27 cellular contexts compared by ENCODE assay signal in the genomic region with DNA sequence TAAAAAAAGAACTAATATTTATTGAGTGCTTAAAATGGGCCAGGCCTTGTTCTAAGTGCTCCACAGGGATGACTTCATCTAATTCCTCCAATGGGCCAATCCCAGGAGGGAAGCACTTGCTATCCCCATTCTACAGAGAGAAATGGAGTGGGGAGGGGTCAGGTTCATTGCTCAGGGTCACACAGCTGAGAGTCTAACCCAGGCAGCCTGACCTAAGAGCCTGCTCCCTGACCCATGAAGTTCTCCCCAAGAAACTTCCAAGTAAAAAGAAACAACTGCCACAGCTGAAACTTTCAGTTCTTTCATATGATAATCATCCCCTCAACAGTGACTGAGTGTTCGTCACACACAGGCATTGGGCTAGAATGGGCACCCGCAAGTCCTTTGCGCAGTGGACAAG. TPM values are rescaled to one million over a fixed set of nuclear protein-coding genes. Genes with fewer than 3 reads are reported as not detected.
A peak's percentile ranks its signal among the peaks of the same experiment; 100 is the strongest.
DNase-seq lines count a peak whose midpoint lies in the region; ATAC-seq, FAIRE-seq and TF ChIP-seq lines count a peak whose summit lies in the region.
"Had no signal": no experiment of that assay in that cellular context is flagged by ENCODE, and none has a peak within 500 bp of the region (broad histone marks: within the 10 kb centered on the region; RNA-seq: fewer than 3 reads in every experiment).

No MANE protein-coding gene starts in this region.

- H4K91ac ChIP-seq in H1 (replicated peaks; ENCODE audit: insufficient read length, low read length): no peak overlapping the region

- no peak overlapping the region for H3K56ac ChIP-seq in H1 (replicated peaks; ENCODE audit: insufficient read length, low read depth, low read length)

- no peak overlapping the region for H2AFZ ChIP-seq in H1 (ENCODE audit: low read length)

- H3K18ac ChIP-seq in H1 (ENCODE audit: extremely low read depth, low read length): no peak overlapping the region

- TF ChIP-seq CTCF in H1 (IDR thresholded peaks at IDR 0.05; ENCODE audit: control extremely low read depth in 1 of 3, insufficient read depth in 1 of 3, low read depth in 1 of 3, low read length in 3 of 3) (no peak), neural crest cell (conservative IDR thresholded peaks at IDR 0.05) (no peak)

- peaks cover 5% of the 10 kb centered on the region for H3K36me3 Mint-ChIP-seq in neural crest cell (ENCODE audit: low read depth)
- H3K36me3 Mint-ChIP-seq in activated naive CD8-positive, alpha-beta T cell treated with anti-CD3 and anti-CD28 coated beads, Interleukin-2, amount 50 U/mL, for 24 hours (ENCODE audit: low read depth): no peaks in the 10 kb centered on the region
- H3K36me3 Mint-ChIP-seq: CD14-positive monocyte; CD4-positive, alpha-beta memory T cell; CD4-positive, CD25-positive, alpha-beta regulatory T cell had no signal

- no peaks in the 10 kb centered on the region for H3K79me2 ChIP-seq in H1 (ENCODE audit: control insufficient read depth in 1 of 2, insufficient read depth in 2 of 2, low read length in 2 of 2)

- no peak for TF ChIP-seq POLR2A in H1 (IDR thresholded peaks at IDR 0.05; ENCODE audit: control extremely low read depth in 1 of 2, low read depth in 2 of 2, low read length in 2 of 2)

- WGBS in H1 (ENCODE audit: extremely low coverage in 1 of 2, insufficient coverage in 1 of 2, insufficient read length in 1 of 2, insufficient replicate concordance in 2 of 2, low coverage in 1 of 2, low lambda C conversion rate in 2 of 2, missing lambda C conversion rate in 1 of 2), 2 experiments: 75% methylated on average over 3 of the region's 3 CpGs; no CpG with 5 or more reads in 1 of the 2 experiments

- TF ChIP-seq RAD21 in H1 (IDR thresholded peaks at IDR 0.05 in 1 of 2, conservative IDR thresholded peaks at IDR 0.05 in 1 of 2; ENCODE audit: low read depth in 2 of 2, low read length in 2 of 2): no peak

- no peak overlapping the region for H2BK5ac ChIP-seq in H1 (ENCODE audit: low read depth, low read length)

- TF ChIP-seq EP300 in H1 (IDR thresholded peaks at IDR 0.05; ENCODE audit: borderline replicate concordance in 1 of 2, low read depth in 2 of 2, low read length in 2 of 2): no peak

- no peak for ATAC-seq in activated naive CD8-positive, alpha-beta T cell treated with anti-CD3 and anti-CD28 coated beads, Interleukin-2, amount 50 U/mL, for 24 hours
- ATAC-seq: GM12878 had no signal

- H3K27me3 Mint-ChIP-seq in neural crest cell (ENCODE audit: low read depth): no peaks in the 10 kb centered on the region
- H3K27me3 Mint-ChIP-seq in activated naive CD8-positive, alpha-beta T cell treated with anti-CD3 and anti-CD28 coated beads, Interleukin-2, amount 50 U/mL, for 24 hours: no peaks in the 10 kb centered on the region

- H3K36me3 ChIP-seq in H7 (replicated peaks; ENCODE audit: control insufficient read depth, insufficient read depth, low read length) (no peaks in the 10 kb centered on the region), H1 (ENCODE audit: control insufficient read depth in 2 of 4, insufficient read depth in 4 of 4, low read length in 3 of 4) (no peaks in the 10 kb centered on the region)
- H3K36me3 ChIP-seq: BE2C, BLaER1 had no signal

- H3K27me3 ChIP-seq in H7 (ENCODE audit: control insufficient read depth, insufficient read depth, low read length) (no peaks in the 10 kb centered on the region), H1 (replicated peaks in 1 of 4; ENCODE audit: control insufficient read depth in 3 of 4, extremely low read depth in 1 of 4, insufficient read depth in 3 of 4, low read length in 3 of 4) (no peaks in the 10 kb centered on the region)
- H3K27me3 ChIP-seq: BLaER1 had no signal

- no peak overlapping the region for H4K5ac ChIP-seq in H1 (ENCODE audit: insufficient read length, low read depth, low read length)

- H3K23me2 ChIP-seq in H1 (ENCODE audit: low read depth, low read length): no peaks in the 10 kb centered on the region

- no peak overlapping the region for H3K23ac ChIP-seq in H1 (ENCODE audit: insufficient read length)

- no peak overlapping the region for H3K27ac ChIP-seq in H1 (ENCODE audit: low read depth, low read length)
- H3K27ac ChIP-seq: BLaER1 had no signal

- H3K4me3 ChIP-seq in H7 (ENCODE audit: insufficient read depth, low read depth, low read length) (no peak overlapping the region), H1 (ENCODE audit: extremely low read depth in 1 of 4, insufficient read depth in 2 of 4, low read depth in 3 of 4, low read length in 4 of 4) (no peak overlapping the region)
- H3K4me3 ChIP-seq: BLaER1, GM12878 had no signal

- no peak for FAIRE-seq in H1 (lab: Jason Lieb, UNC)
- FAIRE-seq: A204.1, GM12878, GM12892, GM18507 had no signal

- H4K8ac ChIP-seq in H1 (ENCODE audit: extremely low read depth, insufficient read depth, low read length): no peak overlapping the region

- H2BK120ac ChIP-seq in H1 (replicated peaks; ENCODE audit: low read depth, low read length): no peak overlapping the region

- no peak overlapping the region for H3K4ac ChIP-seq in H1 (replicated peaks; ENCODE audit: insufficient read length, low read depth, low read length)

- H3K27ac Mint-ChIP-seq in neural crest cell (ENCODE audit: unreplicated experiment): no peak overlapping the region
- H3K27ac Mint-ChIP-seq in activated naive CD8-positive, alpha-beta T cell treated with anti-CD3 and anti-CD28 coated beads, Interleukin-2, amount 50 U/mL, for 24 hours: no peak overlapping the region
- H3K27ac Mint-ChIP-seq: CD14-positive monocyte; CD4-positive, alpha-beta memory T cell; CD4-positive, CD25-positive, alpha-beta regulatory T cell; CD8-positive, alpha-beta memory T cell had no signal

- peaks cover 25% of the 10 kb centered on the region for H3K4me1 Mint-ChIP-seq in neural crest cell
- peaks cover under 1% of the 10 kb centered on the region for H3K4me1 Mint-ChIP-seq in activated naive CD8-positive, alpha-beta T cell treated with anti-CD3 and anti-CD28 coated beads, Interleukin-2, amount 50 U/mL, for 24 hours
- H3K4me1 Mint-ChIP-seq: CD14-positive monocyte had no signal

- 0 out of 2 replicates have a peak overlapping the region, but pooled peaks have one; percentile 19 for H2AK5ac ChIP-seq in H1 (ENCODE audit: low read depth, low read length)

- no peaks in the 10 kb centered on the region for H3K79me1 ChIP-seq in H1 (ENCODE audit: low read depth, low read length)

- peak; percentile 22 for DNase-seq in H7
- no peak for DNase-seq in H1 (ENCODE audit: low read depth in 1 of 2, low spot score in 2 of 2)
- DNase-seq in neural crest cell (ENCODE audit: low read depth, low spot score): no peak
- no peak for DNase-seq in activated naive CD4-positive, alpha-beta T cell treated with Interleukin-2 at 50 U/mL for 16 hours
- DNase-seq in activated naive CD8-positive, alpha-beta T cell treated with anti-CD3 and anti-CD28 coated beads, Interleukin-2, amount 50 U/mL, for 24 hours: no peak
- DNase-seq in activated naive CD4-positive, alpha-beta T cell (lab: John Stamatoyannopoulos, UW): no peak
- DNase-seq: 8988T; ACHN; BE2C; C1 segment of cervical spinal cord; CD4-positive, alpha-beta memory T cell; CD4-positive, CD25-positive, alpha-beta regulatory T cell; CD8-positive, alpha-beta memory T cell; COR-L47; DMS 273 treated with DMSO at 0.1 percent for 48 hours; DMS153; DMS53; DMS79; DND-41; EL; GDM1 had no signal

- 0 out of 7 replicates have a peak overlapping the region, but pooled peaks of 1 of the 4 experiments have one; percentile 26 for H3K9ac ChIP-seq in H1 (replicated peaks in 1 of 4; ENCODE audit: extremely low read depth in 1 of 4, low read depth in 3 of 4, low read length in 3 of 4)
- H3K9ac ChIP-seq: BLaER1 had no signal

- H2BK20ac ChIP-seq in H1 (ENCODE audit: low read length): no peak overlapping the region

- H3K4me2 ChIP-seq in H1 (ENCODE audit: insufficient read depth in 1 of 2, low read depth in 2 of 2, low read length in 2 of 2): no peak overlapping the region
- H3K4me2 ChIP-seq: BLaER1 had no signal

- no peaks in the 10 kb centered on the region for H3K9me3 ChIP-seq in H1 (ENCODE audit: insufficient read depth in 2 of 2, low read depth in 1 of 2, low read length in 1 of 2)
- H3K9me3 ChIP-seq: BE2C, BLaER1 had no signal

- no peak overlapping the region for H2BK15ac ChIP-seq in H1 (ENCODE audit: low read length)

- POLR2A ChIA-PET in H1 (lab: Charles Lee; ENCODE audit: partially characterized antibody): no interaction called here

- peak overlapping the region; percentile 10 for H3K4me3 Mint-ChIP-seq in neural crest cell
- H3K4me3 Mint-ChIP-seq in activated naive CD8-positive, alpha-beta T cell treated with anti-CD3 and anti-CD28 coated beads, Interleukin-2, amount 50 U/mL, for 24 hours: no peak overlapping the region
- H3K4me3 Mint-ChIP-seq: CD14-positive monocyte; CD4-positive, alpha-beta memory T cell; CD4-positive, CD25-positive, alpha-beta regulatory T cell had no signal

- no peak overlapping the region for H2BK12ac ChIP-seq in H1 (ENCODE audit: low read depth, low read length)

- no peaks in the 10 kb centered on the region for H4K20me1 ChIP-seq in H1 (replicated peaks in 1 of 2; ENCODE audit: control insufficient read depth in 1 of 2, insufficient read depth in 2 of 2, low read length in 2 of 2)
- H4K20me1 ChIP-seq: BLaER1 had no signal

- no peaks in the 10 kb centered on the region for H3K9me3 Mint-ChIP-seq in neural crest cell
- H3K9me3 Mint-ChIP-seq in activated naive CD8-positive, alpha-beta T cell treated with anti-CD3 and anti-CD28 coated beads, Interleukin-2, amount 50 U/mL, for 24 hours: no peaks in the 10 kb centered on the region
- H3K9me3 Mint-ChIP-seq: CD14-positive monocyte; CD4-positive, alpha-beta memory T cell; CD8-positive, alpha-beta memory T cell had no signal

- CTCF ChIA-PET in H1 (lab: Charles Lee; ENCODE audit: partially characterized antibody): interaction anchor here (1.2 to 2.9 kb wide), 2 partner anchors 29 to 48 kb away, joined by 6 to 9 read pairs; no protein-coding TSS in a partner anchor

- H3K4me1 ChIP-seq in H1 (replicated peaks in 1 of 4; ENCODE audit: control insufficient read depth in 3 of 4, insufficient read depth in 4 of 4, low read length in 3 of 4): peaks cover 0 to 6% (median 2%) of the 10 kb centered on the region in 4 experiments; a peak in 3 of 7 replicates
- H3K4me1 ChIP-seq: BE2C, BLaER1 had no signal

- H3K14ac ChIP-seq in H1 (ENCODE audit: insufficient read length): no peak overlapping the region

RNA-seq across cellular contexts. Expression of gene BEND7, which starts 39.8 kb away (rescaled TPM):
- 2.7 and 6.8 TPM in 2 replicates for total RNA-seq in H7 (2014; rRNA removed; shearing (Covaris generic))
- 5.9 and 8.2 TPM in 2 replicates for total RNA-seq in H1 (2021; fragmentation: NEBNext Ultra II Directional; extraction: Animal tissue kit (Norgen Biotek cat#: 25700))
- 1.8 and 1.9 TPM in 2 replicates for polyA plus RNA-seq in H1 (2011; rRNA removed)
- 3.0 TPM for polyA plus RNA-seq in H1 (2011; cell fraction: cytosol; rRNA removed)
- polyA plus RNA-seq in H1 (2011; cell fraction: nucleus; rRNA removed): 5.5 TPM
- 2.9 to 6.4 TPM (median 4.5 TPM) in 4 replicates for polyA plus RNA-seq in H1 (2012, experiment 1 of 2)
- 2.4 TPM for polyA plus RNA-seq in H1 (2012, experiment 2 of 2)
- 3.6 TPM for polyA plus RNA-seq in H1 (2013, experiment 1 of 2)
- 3.3 TPM for polyA plus RNA-seq in H1 (2013, experiment 2 of 2)
- 3.6 and 4.8 TPM in 2 replicates for polyA minus RNA-seq in H1 (2011; rRNA and poly(A)+ RNA removed)
- polyA minus RNA-seq in H1 (2011; cell fraction: cytosol; rRNA and poly(A)+ RNA removed): 2.5 TPM
- polyA minus RNA-seq in H1 (2011; cell fraction: nucleus; rRNA and poly(A)+ RNA removed): 8.9 TPM
- total RNA-seq in neural crest cell: 21.9 and 25.0 TPM in 2 replicates
- total RNA-seq: CD4-positive, alpha-beta memory T cell; CD8-positive, alpha-beta memory T cell; GM12878 had no signal
- polyA plus RNA-seq: CD14-positive monocyte; CD4-positive, alpha-beta memory T cell; CD4-positive, CD25-positive, alpha-beta regulatory T cell; CD8-positive, alpha-beta memory T cell; GM12878 had no signal
